In the genomic region with DNA sequence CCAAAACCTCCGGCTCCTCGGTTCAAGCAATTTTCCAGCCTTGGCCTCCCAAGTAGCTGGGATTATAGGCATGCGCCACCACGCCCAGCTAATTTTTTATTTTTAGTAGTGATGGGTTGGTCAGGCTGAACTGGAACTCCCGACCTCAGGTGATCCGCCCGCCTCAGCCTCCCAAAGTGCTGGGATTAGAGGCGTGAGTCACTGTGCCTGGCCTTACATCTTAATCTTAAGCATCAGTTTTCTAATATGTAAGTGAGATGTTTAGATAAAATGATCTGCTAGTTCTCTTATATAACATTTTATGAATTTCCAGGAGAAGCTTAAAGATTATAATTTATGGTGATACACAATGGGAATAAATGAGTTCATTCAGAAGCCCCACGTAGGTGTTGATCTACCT, we compare ENCODE assay signal across 20 cellular contexts.
A peak's percentile ranks its signal among the peaks of the same experiment; 100 is the strongest.
DNase-seq lines count a peak whose midpoint lies in the region; ATAC-seq and TF ChIP-seq lines count a peak whose summit lies in the region.
"Had no signal": no experiment of that assay in that cellular context is flagged by ENCODE, and none has a peak within 500 bp of the region (broad histone marks: within the 10 kb centered on the region; RNA-seq: fewer than 3 reads in every experiment).

No MANE protein-coding gene starts in this region.

- H3K27ac Mint-ChIP-seq in activated CD4-positive, alpha-beta T cell treated with anti-CD3 and anti-CD28 coated beads, Interleukin-2, amount 10 ng/mL, durations not matched to agents 24 days and 14 days = no peak overlapping the region
- H3K27ac Mint-ChIP-seq: activated naive CD8-positive, alpha-beta T cell had no signal

- in situ Hi-C loops in gastrocnemius medialis (cut with MboI; ENCODE audit: low sequenced_read_pairs in 4 of 4) = loop anchor here in 3 of 4 donors (10.0 kb wide), 1 partner anchor 179 kb away; no protein-coding TSS in a partner anchor

- DNase-seq in right cardiac atrium (no peak), left cardiac atrium (no peak), gastrocnemius medialis (no peak), NCI-H2081 treated with DMSO at 0.1 percent for 48 hours (lab: John Stamatoyannopoulos, UW) (no peak), activated gamma-delta T cell treated with Interleukin-2 at 50 U/mL for 16 hours (no peak)
- no peak for DNase-seq in activated CD4-positive, alpha-beta T cell treated with anti-CD3 and anti-CD28 coated beads, Interleukin-2, amount 10 ng/mL, durations not matched to agents 24 days and 14 days
- DNase-seq: C1 segment of cervical spinal cord, DND-41, foreskin fibroblast, hippocampal formation, Karpas-422, mucosa of descending colon, NCI-H1694, NCI-H2171 treated with DMSO at 0.1 percent for 48 hours, NCI-H524 had no signal

- H3K4me3 ChIP-seq in right cardiac atrium (ENCODE audit: low read length) = no peak overlapping the region
- H3K4me3 ChIP-seq in gastrocnemius medialis = no peak overlapping the region
- H3K4me3 ChIP-seq: mucosa of descending colon had no signal

- H3K9me3 ChIP-seq in right cardiac atrium (ENCODE audit: control insufficient read depth, low read length) = no peaks in the 10 kb centered on the region
- no peaks in the 10 kb centered on the region for H3K9me3 ChIP-seq in gastrocnemius medialis
- H3K9me3 ChIP-seq: mucosa of descending colon had no signal

- 91% methylated on average over 9 of the region's 9 CpGs for WGBS in right cardiac atrium

- no peak for TF ChIP-seq CTCF in gastrocnemius medialis (IDR thresholded peaks at IDR 0.05 in 4 of 5, conservative IDR thresholded peaks at IDR 0.05 in 1 of 5)

- peaks cover 0 to 15% of the 10 kb centered on the region in 2 donors for H3K36me3 ChIP-seq in gastrocnemius medialis

- H3K9me3 Mint-ChIP-seq in activated CD4-positive, alpha-beta T cell treated with anti-CD3 and anti-CD28 coated beads, Interleukin-2, amount 10 ng/mL, durations not matched to agents 24 days and 14 days = no peaks in the 10 kb centered on the region
- H3K9me3 Mint-ChIP-seq: WTC11 had no signal

- no peak overlapping the region for H3K4me3 Mint-ChIP-seq in activated CD4-positive, alpha-beta T cell treated with anti-CD3 and anti-CD28 coated beads, Interleukin-2, amount 10 ng/mL, durations not matched to agents 24 days and 14 days
- H3K4me3 Mint-ChIP-seq: activated naive CD8-positive, alpha-beta T cell; WTC11 had no signal

- H3K4me1 ChIP-seq in right cardiac atrium (ENCODE audit: control insufficient read depth, insufficient read depth, low read length) (peaks cover 19% of the 10 kb centered on the region), gastrocnemius medialis (peaks cover 16 to 63% of the 10 kb centered on the region in 2 donors)

- no peaks in the 10 kb centered on the region for H3K36me3 Mint-ChIP-seq in activated CD4-positive, alpha-beta T cell treated with anti-CD3 and anti-CD28 coated beads, Interleukin-2, amount 10 ng/mL, durations not matched to agents 24 days and 14 days (ENCODE audit: low read depth)
- H3K36me3 Mint-ChIP-seq: activated naive CD8-positive, alpha-beta T cell had no signal

- H3K27ac ChIP-seq in right cardiac atrium (ENCODE audit: low read length) (peak overlapping the region; percentile 7), gastrocnemius medialis (peak overlapping the region in 3 of 4 donors; percentile 32 to 73 (median 67))
- H3K27ac ChIP-seq: epithelial cell of prostate had no signal

- no peak for TF ChIP-seq POLR2A in gastrocnemius medialis (IDR thresholded peaks at IDR 0.05)

- no peak for ATAC-seq in right cardiac atrium
- no peak for ATAC-seq in left cardiac atrium
- peak; percentile 23 for ATAC-seq in esophagus mucosa
- ATAC-seq in gastrocnemius medialis = no peak
- ATAC-seq in GM19397 (IDR thresholded peaks at IDR 0.05; ENCODE audit: unreplicated experiment) = no peak
- ATAC-seq: mucosa of descending colon, WTC11 had no signal

- H3K27me3 ChIP-seq in right cardiac atrium (ENCODE audit: control insufficient read depth, insufficient read depth) (no peaks in the 10 kb centered on the region), gastrocnemius medialis (no peaks in the 10 kb centered on the region)

- intact Hi-C loops in right cardiac atrium (cut with DNase I) = loop anchor here in 3 of 4 donors (10.0 kb wide), 3 partner anchors 109 to 179 kb away; no protein-coding TSS in a partner anchor
- intact Hi-C loops in left cardiac atrium (cut with DNase I) = loop anchor here in 1 of 2 donors (10.0 kb wide), 3 partner anchors 89 to 321 kb away; no protein-coding TSS in a partner anchor
- intact Hi-C loops in gastrocnemius medialis (cut with DNase I; ENCODE audit: low total_unique reads) = loop anchor here (10.0 kb wide), 2 partner anchors 79 to 109 kb away; no protein-coding TSS in a partner anchor
- intact Hi-C loops in activated CD4-positive, alpha-beta T cell treated with anti-CD3 and anti-CD28 coated beads, Interleukin-2, amount 10 ng/mL, durations not matched to agents 24 days and 14 days (cut with micrococcal nuclease) = loop anchor here (2.0 to 10.0 kb wide), 2 partner anchors 45 to 649 kb away; no protein-coding TSS in a partner anchor

- H3K4me1 Mint-ChIP-seq in activated CD4-positive, alpha-beta T cell treated with anti-CD3 and anti-CD28 coated beads, Interleukin-2, amount 10 ng/mL, durations not matched to agents 24 days and 14 days = peaks cover 25% of the 10 kb centered on the region

- peaks cover 7% of the 10 kb centered on the region for H3K27me3 Mint-ChIP-seq in activated CD4-positive, alpha-beta T cell treated with anti-CD3 and anti-CD28 coated beads, Interleukin-2, amount 10 ng/mL, durations not matched to agents 24 days and 14 days
- H3K27me3 Mint-ChIP-seq: activated naive CD8-positive, alpha-beta T cell had no signal
